Comparison of ENCODE assay signal across 8 cellular contexts in genomic region chr3:71726106-71726505, GRCh38. TPM values are rescaled to one million over a fixed set of nuclear protein-coding genes. Genes with fewer than 3 reads are reported as not detected.
DNase-seq lines count a peak whose midpoint lies in the region; ATAC-seq and TF ChIP-seq lines count a peak whose summit lies in the region.

No MANE protein-coding gene starts in this region.

- H3K27me3 Mint-ChIP-seq in T-helper 17 cell (no peaks in the 10 kb centered on the region), neural crest cell (ENCODE audit: low read depth) (peaks cover 56% of the 10 kb centered on the region)

- peak overlapping the region; percentile 95 for H3K27ac Mint-ChIP-seq in T-helper 17 cell
- no peak overlapping the region for H3K27ac Mint-ChIP-seq in neural crest cell (ENCODE audit: unreplicated experiment)

- H3K4me1 Mint-ChIP-seq in T-helper 17 cell (peaks cover 68% of the 10 kb centered on the region), neural crest cell (peaks cover 27% of the 10 kb centered on the region)

- TF ChIP-seq CTCF in neural crest cell (conservative IDR thresholded peaks at IDR 0.05), result no peak

- DNase-seq in 8988T (peak; percentile 17), T-helper 17 cell (peak in 2 of 3 donors; percentile 34 to 45), neural crest cell (ENCODE audit: low read depth, low spot score) (no peak), NCI-H1092 treated with DMSO at 0.1 percent for 48 hours (lab: John Stamatoyannopoulos, UW) (no peak)
- peak; percentile 73 for DNase-seq in central memory CD4-positive, alpha-beta T cell

- ATAC-seq in T-helper 17 cell (peak; percentile 56), HG03520 (IDR thresholded peaks at IDR 0.05; ENCODE audit: unreplicated experiment) (no peak), HG02571 (IDR thresholded peaks at IDR 0.05; ENCODE audit: unreplicated experiment) (no peak), GM19397 (IDR thresholded peaks at IDR 0.05; ENCODE audit: unreplicated experiment) (no peak)

- peak overlapping the region; percentile 96 for H3K4me3 Mint-ChIP-seq in T-helper 17 cell
- H3K4me3 Mint-ChIP-seq in neural crest cell, result peak overlapping the region; percentile 75

- H3K9me3 ChIP-seq in T-helper 17 cell (ENCODE audit: control insufficient read depth, low read length, poor library complexity, severe bottlenecking), result no peaks in the 10 kb centered on the region

- peaks cover 3% of the 10 kb centered on the region for H3K36me3 Mint-ChIP-seq in T-helper 17 cell (ENCODE audit: low read depth)
- no peaks in the 10 kb centered on the region for H3K36me3 Mint-ChIP-seq in neural crest cell (ENCODE audit: low read depth)

- H3K9me3 Mint-ChIP-seq in neural crest cell, result no peaks in the 10 kb centered on the region

RNA-seq across cellular contexts. Expression of gene EIF4E3, which starts 0.9 kb away (rescaled TPM):
- 10 to 100 TPM; 41.4 to 63.7 TPM for total RNA-seq in T-helper 17 cell
- 8.9 TPM in 2 replicates for total RNA-seq in neural crest cell

RNA-seq across cellular contexts. Expression of gene GPR27, which starts 27.5 kb away (rescaled TPM):
- total RNA-seq in T-helper 17 cell, result 1 to 10 TPM; 1.0 TPM
- 9.4 and 10.4 TPM in 2 replicates for total RNA-seq in neural crest cell

RNA-seq across cellular contexts. Expression of gene PROK2, which starts 58.8 kb away (rescaled TPM):
- 1 to 10 TPM in 1 of 2 donors, under 1 TPM in 1; 0.65 to 1.5 TPM for total RNA-seq in T-helper 17 cell
- 0.25 TPM in 1 of 2 replicates, not detected in the other for total RNA-seq in neural crest cell

Comparison
In these comparisons a context has a peak if more than half of its experiments do, and no peak if none do; other contexts are left out.
1. DNase-seq: peak in 8988T (single experiment), T-helper 17 cell (2 of 3) and central memory CD4-positive, alpha-beta T cell (single experiment); none in neural crest cell (single experiment) and NCI-H1092 treated with DMSO at 0.1 percent for 48 hours (single experiment).